Comparison of ENCODE assay signal across 8 cellular contexts in the genomic region with DNA sequence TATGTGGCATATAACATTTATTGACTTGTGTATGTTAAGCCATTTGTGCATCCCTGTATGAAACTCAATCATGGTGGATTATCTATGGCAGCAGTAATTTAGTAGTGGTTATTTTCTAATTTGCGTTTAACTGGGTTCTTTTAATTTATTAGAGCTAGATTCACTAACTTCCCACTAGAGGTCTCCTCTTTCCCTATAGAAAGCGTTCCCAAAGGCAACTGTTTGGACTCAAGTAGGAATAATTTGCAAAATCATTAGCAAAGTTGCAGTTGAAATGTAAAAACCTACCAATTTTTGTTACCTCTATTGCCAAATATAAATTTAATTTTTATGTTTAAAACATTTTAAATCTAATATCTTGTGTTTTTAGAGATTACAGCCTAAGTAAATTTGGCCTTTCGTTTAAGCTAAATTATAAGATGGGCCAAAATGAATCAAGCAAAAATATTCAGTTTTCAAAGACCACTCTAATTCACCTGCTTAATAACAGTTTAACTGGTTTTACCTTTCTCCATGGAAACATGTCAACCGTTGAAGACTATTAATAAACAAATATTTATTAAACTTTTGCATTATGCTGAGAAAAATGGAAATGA. TPM values are rescaled to one million over a fixed set of nuclear protein-coding genes. Genes with fewer than 3 reads are reported as not detected.
DNase-seq lines count a peak whose midpoint lies in the region; ATAC-seq, FAIRE-seq and TF ChIP-seq lines count a peak whose summit lies in the region.

No MANE protein-coding gene starts in this region.

- H3K36me3 Mint-ChIP-seq in chondrocyte (ENCODE audit: low read depth) = peaks cover 6% of the 10 kb centered on the region
- H3K36me3 Mint-ChIP-seq in neural progenitor cell = peaks cover 22% of the 10 kb centered on the region

- H3F3A ChIP-seq in neural progenitor cell (ENCODE audit: low read depth) = peaks cover 12% of the 10 kb centered on the region

- no peaks in the 10 kb centered on the region for H3K27me3 ChIP-seq in neural progenitor cell

- TF ChIP-seq CTCF in chondrocyte (IDR thresholded peaks at IDR 0.05) = peak; percentile 86
- TF ChIP-seq CTCF in neural progenitor cell (IDR thresholded peaks at IDR 0.05) = peak; percentile 73

- no peaks in the 10 kb centered on the region for H3K9me3 ChIP-seq in neural progenitor cell (ENCODE audit: low read depth)

- H3K27ac Mint-ChIP-seq in chondrocyte (ENCODE audit: unreplicated experiment) = no peak overlapping the region
- no peak overlapping the region for H3K27ac Mint-ChIP-seq in neural progenitor cell

- H3K27me3 Mint-ChIP-seq in chondrocyte (ENCODE audit: low read depth) = no peaks in the 10 kb centered on the region
- H3K27me3 Mint-ChIP-seq in neural progenitor cell (ENCODE audit: insufficient read depth, low read depth) = peaks cover 2% of the 10 kb centered on the region

- H3K4me2 ChIP-seq in neural progenitor cell = no peak overlapping the region

- peaks cover 3% of the 10 kb centered on the region for H3K36me3 ChIP-seq in neural progenitor cell

- H3K4me3 ChIP-seq in neural progenitor cell = no peak overlapping the region

- no peak overlapping the region for H2AFZ ChIP-seq in neural progenitor cell (replicated peaks)

- H3K4me1 ChIP-seq in neural progenitor cell = peaks cover 3% of the 10 kb centered on the region

- DNase-seq in NCI-H2029 treated with DMSO at 0.1 percent for 48 hours (lab: John Stamatoyannopoulos, UW) (peak; percentile 30), chondrocyte (ENCODE audit: low spot score) (no peak), neural progenitor cell (ENCODE audit: low spot score) (peak; percentile 24), iPS-NIHi7 (ENCODE audit: extremely low spot score) (no peak), D341Med (ENCODE audit: low spot score) (no peak)
- DNase-seq in stimulated activated naive CD8-positive, alpha-beta T cell treated with anti-CD3 and anti-CD28 coated beads, Interleukin-15, Interleukin-2, amounts not matched to agents 100 U/mL and 50 U/mL, for 24 hours = no peak

- no peak overlapping the region for H3K27ac ChIP-seq in neural progenitor cell

- FAIRE-seq in G401.6 (lab: Jason Lieb, UNC) = peak; percentile 90

- no peak for ATAC-seq in stimulated activated naive CD8-positive, alpha-beta T cell treated with anti-CD3 and anti-CD28 coated beads, Interleukin-15, Interleukin-2, amounts not matched to agents 100 U/mL and 50 U/mL, for 24 hours
- ATAC-seq in GM21723 (IDR thresholded peaks at IDR 0.05; ENCODE audit: unreplicated experiment) = no peak

- H3K4me1 Mint-ChIP-seq in chondrocyte (ENCODE audit: low read depth) = peaks cover 16% of the 10 kb centered on the region
- H3K4me1 Mint-ChIP-seq in neural progenitor cell = peaks cover 5% of the 10 kb centered on the region

- H3K4me3 Mint-ChIP-seq in chondrocyte (ENCODE audit: unreplicated experiment) (no peak overlapping the region), neural progenitor cell (no peak overlapping the region)

- no peak overlapping the region for H3K9ac ChIP-seq in neural progenitor cell

- peaks cover 9% of the 10 kb centered on the region for H3K9me3 Mint-ChIP-seq in chondrocyte (ENCODE audit: low read depth)
- peaks cover 20% of the 10 kb centered on the region for H3K9me3 Mint-ChIP-seq in neural progenitor cell

- peaks cover 48% of the 10 kb centered on the region for H3K79me2 ChIP-seq in neural progenitor cell (ENCODE audit: low read depth)

- H4K20me1 ChIP-seq in neural progenitor cell (ENCODE audit: low read depth) = peaks cover 3% of the 10 kb centered on the region

RNA-seq across cellular contexts. Expression of a gene that starts 6.0 kb away (rescaled TPM):
- 9.9 to 17.3 TPM (median 13.5 TPM) in 3 replicates for total RNA-seq in chondrocyte
- 17.1 and 17.6 TPM in 2 replicates for total RNA-seq in neural progenitor cell (ENCODE audit: low replicate concordance)

RNA-seq across cellular contexts. Expression of a gene that starts 6.1 kb away (rescaled TPM):
- total RNA-seq in chondrocyte (5.4 to 5.9 TPM (median 5.8 TPM) in 3 replicates), neural progenitor cell (ENCODE audit: low replicate concordance) (13.6 and 14.0 TPM in 2 replicates)

Comparison
In these comparisons a context has a peak if more than half of its experiments do, and no peak if none do; other contexts are left out.
1. DNase-seq: peak in NCI-H2029 treated with DMSO at 0.1 percent for 48 hours (single experiment) and neural progenitor cell (single experiment); none in chondrocyte (single experiment), stimulated activated naive CD8-positive, alpha-beta T cell treated with anti-CD3 and anti-CD28 coated beads, Interleukin-15, Interleukin-2, amounts not matched to agents 100 U/mL and 50 U/mL, for 24 hours (single experiment), iPS-NIHi7 (single experiment) and D341Med (single experiment).